ENCODE assay signal across 8 cellular contexts in genomic region chr13:62357887-62358645, GRCh38.
DNase-seq lines count a peak whose midpoint lies in the region; ATAC-seq and TF ChIP-seq lines count a peak whose summit lies in the region.

No MANE protein-coding gene starts in this region.

- no peaks in the 10 kb centered on the region for H3K4me1 Mint-ChIP-seq in MCF 10A (ENCODE audit: insufficient read depth, unreplicated experiment)
- no peaks in the 10 kb centered on the region for H3K4me1 Mint-ChIP-seq in CD4-positive, alpha-beta memory T cell

- no peak overlapping the region for H3K4me3 Mint-ChIP-seq in MCF 10A (ENCODE audit: unreplicated experiment)
- no peak overlapping the region for H3K4me3 Mint-ChIP-seq in CD4-positive, alpha-beta memory T cell

- no peaks in the 10 kb centered on the region for H3K27me3 ChIP-seq in breast epithelium
- no peaks in the 10 kb centered on the region for H3K27me3 ChIP-seq in SJCRH30
- H3K27me3 ChIP-seq in CD4-positive, alpha-beta memory T cell (ENCODE audit: insufficient read depth, low read length): no peaks in the 10 kb centered on the region

- no peak overlapping the region for H3K27ac ChIP-seq in breast epithelium
- no peak overlapping the region for H3K27ac ChIP-seq in SJCRH30
- H3K27ac ChIP-seq in CD4-positive, alpha-beta memory T cell (ENCODE audit: low read depth, low read length): no peak overlapping the region

- TF ChIP-seq CTCF in MCF 10A (IDR thresholded peaks at IDR 0.05; ENCODE audit: unreplicated experiment) (peak; percentile 78), breast epithelium (IDR thresholded peaks at IDR 0.05) (no peak)

- H3K4me3 ChIP-seq in breast epithelium (no peak overlapping the region), SJCRH30 (no peak overlapping the region)
- no peak overlapping the region for H3K4me3 ChIP-seq in CD4-positive, alpha-beta memory T cell (ENCODE audit: low read length in 2 of 2)

- ATAC-seq in HG03460 (IDR thresholded peaks at IDR 0.05; ENCODE audit: unreplicated experiment): peak; percentile 81

- H3K36me3 ChIP-seq in breast epithelium (no peaks in the 10 kb centered on the region), SJCRH30 (no peaks in the 10 kb centered on the region)
- no peaks in the 10 kb centered on the region for H3K36me3 ChIP-seq in CD4-positive, alpha-beta memory T cell (ENCODE audit: insufficient read depth, low read length)

- BruUV-seq in MCF 10A (replicated peaks; lab: Mats Ljungman, UMichigan): no TSS peak

- intact Hi-C loops in MCF 10A (cut with micrococcal nuclease) (loop anchor here (1.0 kb wide), 3 partner anchors 38 to 344 kb away; no protein-coding TSS in a partner anchor), breast epithelium (cut with DNase I; ENCODE audit: low total_unique reads) (no loop called here)
- intact Hi-C loops in CD4-positive, alpha-beta memory T cell (cut with micrococcal nuclease): no loop called here

- no peaks in the 10 kb centered on the region for H3K36me3 Mint-ChIP-seq in MCF 10A (ENCODE audit: insufficient read depth, unreplicated experiment)
- no peaks in the 10 kb centered on the region for H3K36me3 Mint-ChIP-seq in CD4-positive, alpha-beta memory T cell

- DNase-seq in MCF 10A (ENCODE audit: unreplicated experiment) (peak; percentile 74), breast epithelium (ENCODE audit: low spot score in 2 of 2) (no peak), SJCRH30 (peak; percentile 26 to 69), iPS-NIHi11 (ENCODE audit: low spot score) (peak; percentile 63), putamen (ENCODE audit: low spot score) (no peak)
- no peak for DNase-seq in CD4-positive, alpha-beta memory T cell
- DNase-seq in stimulated activated CD4-positive, alpha-beta T cell treated with anti-CD3 and anti-CD28 coated beads, Interleukin-2, amount 100 ng/mL, for 24 hours: no peak

- peaks cover 39% of the 10 kb centered on the region for H3K27me3 Mint-ChIP-seq in MCF 10A (ENCODE audit: insufficient read depth, unreplicated experiment)
- no peaks in the 10 kb centered on the region for H3K27me3 Mint-ChIP-seq in CD4-positive, alpha-beta memory T cell

- H3K4me1 ChIP-seq in breast epithelium: no peaks in the 10 kb centered on the region
- no peaks in the 10 kb centered on the region for H3K4me1 ChIP-seq in SJCRH30
- H3K4me1 ChIP-seq in CD4-positive, alpha-beta memory T cell (ENCODE audit: insufficient read depth, low read length): no peaks in the 10 kb centered on the region

- TF ChIP-seq POLR2A in breast epithelium (IDR thresholded peaks at IDR 0.05): no peak

- POLR2A ChIA-PET in MCF 10A (lab: Yijun Ruan, JAX): interaction anchor here (0.6 kb wide), 1 partner anchor 238 kb away, joined by 5 read pairs; no protein-coding TSS in a partner anchor
- POLR2A ChIA-PET in CD4-positive, alpha-beta memory T cell (lab: Charles Lee; ENCODE audit: partially characterized antibody): no interaction called here

- no peak overlapping the region for H3K27ac Mint-ChIP-seq in MCF 10A (ENCODE audit: low read depth, unreplicated experiment)
- H3K27ac Mint-ChIP-seq in CD4-positive, alpha-beta memory T cell: no peak overlapping the region

- H3K9me3 ChIP-seq in breast epithelium (no peaks in the 10 kb centered on the region), SJCRH30 (replicated peaks) (no peaks in the 10 kb centered on the region)
- H3K9me3 ChIP-seq in CD4-positive, alpha-beta memory T cell (ENCODE audit: control insufficient read depth in 1 of 2, low read length in 2 of 2): no peaks in the 10 kb centered on the region

- no peaks in the 10 kb centered on the region for H3K9me3 Mint-ChIP-seq in MCF 10A (ENCODE audit: unreplicated experiment)
- peaks cover 0 to 6% (median 2%) of the 10 kb centered on the region in 8 donors for H3K9me3 Mint-ChIP-seq in CD4-positive, alpha-beta memory T cell

- CTCF ChIA-PET in MCF 10A (lab: Yijun Ruan, JAX): interaction anchor here (0.6 to 2.3 kb wide), 9 partner anchors 12 to 1155 kb away, joined by 3 to 21 read pairs (median 3); no protein-coding TSS in a partner anchor
- CTCF ChIA-PET in CD4-positive, alpha-beta memory T cell (lab: Charles Lee; ENCODE audit: partially characterized antibody): no interaction called here

Comparison
In these comparisons a context has a peak if more than half of its experiments do, and no peak if none do; other contexts are left out.
1. DNase-seq: peak in MCF 10A (single experiment), SJCRH30 (2 of 2) and iPS-NIHi11 (single experiment); none in breast epithelium (0 of 2), putamen (single experiment), CD4-positive, alpha-beta memory T cell (0 of 5) and stimulated activated CD4-positive, alpha-beta T cell treated with anti-CD3 and anti-CD28 coated beads, Interleukin-2, amount 100 ng/mL, for 24 hours (0 of 2).